ENCODE assay signal across 11 cellular contexts in genomic region chrX:57044226-57044625, GRCh38.
"Had no signal": no experiment of that assay in that cellular context is flagged by ENCODE, and none has a peak within 500 bp of the region (broad histone marks: within the 10 kb centered on the region; RNA-seq: fewer than 3 reads in every experiment).

No MANE protein-coding gene starts in this region.

- DNase-seq: activated CD8-positive, alpha-beta memory T cell treated with anti-CD3 and anti-CD28 coated beads, Interleukin-2, amount 10 ng/mL, durations not matched to agents 7 days and 5 days; activated effector memory CD4-positive, alpha-beta T cell treated with anti-CD3 and anti-CD28 coated beads, Interleukin-2, amount 50 U/mL, for 16 hours; activated T-cell treated with anti-CD3 and anti-CD28 coated beads, Interleukin-2, amount 50 U/mL, for 4 hours; amygdala; endodermal cell; lower lobe of right lung; naive B cell; pancreas; stimulated activated CD4-positive, alpha-beta T cell treated with anti-CD3 and anti-CD28 coated beads, Interleukin-4, amount 100 ng/mL, for 1 hour; stimulated activated naive CD8-positive, alpha-beta T cell treated with anti-CD3 and anti-CD28 coated beads, Interleukin-15, amount 100 ng/mL, for 72 hours had no signal

- FAIRE-seq: pancreas, TTC549 had no signal
